ENCODE assay signal across 18 cellular contexts in genomic region chr6:107648983-107649382, GRCh38.
DNase-seq lines count a peak whose midpoint lies in the region; ATAC-seq and TF ChIP-seq lines count a peak whose summit lies in the region.
"Had no signal": no experiment of that assay in that cellular context is flagged by ENCODE, and none has a peak within 500 bp of the region (broad histone marks: within the 10 kb centered on the region; RNA-seq: fewer than 3 reads in every experiment).

No MANE protein-coding gene starts in this region.

- H3K27ac ChIP-seq in HEK293 (ENCODE audit: extremely low read depth, low read depth, low read length): no peak overlapping the region
- 0 out of 2 replicates have a peak overlapping the region, but pooled peaks have one; percentile 4 for H3K27ac ChIP-seq in SU-DHL-6 (ENCODE audit: low read depth, low read length)
- peak overlapping the region in 3 of 4 donors; percentile 60 to 80 (median 64) for H3K27ac ChIP-seq in gastrocnemius medialis
- H3K27ac ChIP-seq in left ventricle myocardium inferior (replicated peaks): no peak overlapping the region
- H3K27ac ChIP-seq: BLaER1, C4-2B had no signal

- no peak for TF ChIP-seq CTCF in HEK293 (tag by site-specific recombination; IDR thresholded peaks at IDR 0.05)
- TF ChIP-seq CTCF in SU-DHL-6 (IDR thresholded peaks at IDR 0.05; ENCODE audit: insufficient read depth, low read length, poor library complexity, severe bottlenecking): no peak
- TF ChIP-seq CTCF in gastrocnemius medialis (IDR thresholded peaks at IDR 0.05 in 4 of 5, conservative IDR thresholded peaks at IDR 0.05 in 1 of 5): no peak
- no peak for TF ChIP-seq CTCF in GM20000 (IDR thresholded peaks at IDR 0.05; ENCODE audit: extremely low read depth, missing control alignments)
- no peak for TF ChIP-seq CTCF in left ventricle myocardium inferior (IDR thresholded peaks at IDR 0.05; ENCODE audit: borderline replicate concordance)

- TF ChIP-seq POLR2A in gastrocnemius medialis (IDR thresholded peaks at IDR 0.05): no peak

- peaks cover 32% of the 10 kb centered on the region for H3F3A ChIP-seq in SU-DHL-6 (ENCODE audit: insufficient read depth)

- 0 out of 2 replicates have a peak overlapping the region, but pooled peaks have one; percentile 1 for H3K9ac ChIP-seq in SU-DHL-6 (ENCODE audit: low read length)
- H3K9ac ChIP-seq: BLaER1 had no signal

- POLR2A ChIA-PET in HEK293 (lab: Yijun Ruan, JAX): interaction anchor here (0.7 kb wide), 1 partner anchor 155 kb away, joined by 3 read pairs; no protein-coding TSS in a partner anchor
- POLR2A ChIA-PET in HEK293T (lab: Yijun Ruan, JAX): interaction anchor here (1.1 kb wide), 1 partner anchor 160 kb away, joined by 4 read pairs; no protein-coding TSS in a partner anchor

- in situ Hi-C loops in gastrocnemius medialis (cut with MboI; ENCODE audit: low sequenced_read_pairs in 4 of 4): no loop called here

- DNase-seq in HEK293T (ENCODE audit: extremely low spot score) (no peak), gastrocnemius medialis (no peak), GM20000 (ENCODE audit: low spot score) (no peak), left ventricle myocardium inferior (no peak), NCI-H748 (lab: John Stamatoyannopoulos, UW; ENCODE audit: unreplicated experiment) (no peak)
- DNase-seq: Caco-2; CD4-positive, CD25-positive, alpha-beta regulatory T cell; CD8-positive, alpha-beta T cell; DMS153; DMS79 treated with DMSO at 0.1 percent for 48 hours; GF-D8; GOT3; HCEC 1CT; HFFc6 had no signal

- no peaks in the 10 kb centered on the region for H3K9me2 ChIP-seq in SU-DHL-6 (replicated peaks; ENCODE audit: insufficient read depth, low read length)

- no peak for ATAC-seq in gastrocnemius medialis
- ATAC-seq: CD8-positive, alpha-beta T cell had no signal

- H3K79me2 ChIP-seq in SU-DHL-6 (ENCODE audit: insufficient read depth, low read length): no peaks in the 10 kb centered on the region

- no peaks in the 10 kb centered on the region for H4K20me1 ChIP-seq in SU-DHL-6 (ENCODE audit: low read depth, low read length)
- H4K20me1 ChIP-seq: BLaER1 had no signal

- H3K36me3 ChIP-seq in HEK293 (ENCODE audit: control insufficient read depth in 2 of 2, insufficient read depth in 1 of 2, low read length in 2 of 2): peaks cover 0 to 3% of the 10 kb centered on the region in 2 experiments; a peak in 1 of 3 replicates
- H3K36me3 ChIP-seq in SU-DHL-6 (ENCODE audit: low read length): no peaks in the 10 kb centered on the region
- no peaks in the 10 kb centered on the region for H3K36me3 ChIP-seq in gastrocnemius medialis
- H3K36me3 ChIP-seq in left ventricle myocardium inferior: no peaks in the 10 kb centered on the region
- H3K36me3 ChIP-seq: BLaER1 had no signal

- CTCF ChIA-PET in HEK293 (lab: Yijun Ruan, JAX) (interaction anchor here (0.7 kb wide), 1 partner anchor 348 kb away, joined by 3 read pairs; no protein-coding TSS in a partner anchor), HEK293T (lab: Yijun Ruan, JAX) (interaction anchor here (0.6 kb wide), 1 partner anchor 138 kb away, joined by 3 read pairs; no protein-coding TSS in a partner anchor)

- intact Hi-C loops in gastrocnemius medialis (cut with DNase I; ENCODE audit: low total_unique reads): no loop called here
- intact Hi-C loops in left ventricle myocardium inferior (cut with micrococcal nuclease): no loop called here

- H3K4me3 ChIP-seq in HEK293 (ENCODE audit: low read depth, low read length) (no peak overlapping the region), SU-DHL-6 (ENCODE audit: insufficient read depth, low read length, poor library complexity, severe bottlenecking) (no peak overlapping the region), gastrocnemius medialis (no peak overlapping the region), left ventricle myocardium inferior (no peak overlapping the region)
- H3K4me3 ChIP-seq: BLaER1 had no signal

- no peak overlapping the region for H3K4me2 ChIP-seq in SU-DHL-6 (ENCODE audit: low read depth, low read length, poor library complexity, severe bottlenecking)
- H3K4me2 ChIP-seq: BLaER1 had no signal

- H3K4me1 ChIP-seq in HEK293 (ENCODE audit: control insufficient read depth, insufficient read depth, low read length) (peaks cover 19% of the 10 kb centered on the region), gastrocnemius medialis (peaks cover 47 to 51% of the 10 kb centered on the region in 2 donors), left ventricle myocardium inferior (peaks cover 41% of the 10 kb centered on the region)
- H3K4me1 ChIP-seq: Caco-2 had no signal

- H3K9me3 ChIP-seq in HEK293 (ENCODE audit: control insufficient read depth, insufficient read depth, low read depth, low read length) (no peaks in the 10 kb centered on the region), SU-DHL-6 (ENCODE audit: insufficient read depth, low read length) (no peaks in the 10 kb centered on the region), gastrocnemius medialis (no peaks in the 10 kb centered on the region), left ventricle myocardium inferior (replicated peaks) (peaks cover 8% of the 10 kb centered on the region)
- H3K9me3 ChIP-seq: Caco-2 had no signal

- no peak overlapping the region for H2AFZ ChIP-seq in SU-DHL-6 (ENCODE audit: low read depth, low read length, severe bottlenecking)

- H3K27me3 ChIP-seq in SU-DHL-6 (ENCODE audit: low read length) (no peaks in the 10 kb centered on the region), gastrocnemius medialis (no peaks in the 10 kb centered on the region), left ventricle myocardium inferior (ENCODE audit: low read depth) (no peaks in the 10 kb centered on the region)
- H3K27me3 ChIP-seq: BLaER1 had no signal

TF ChIP-seq in HEK293, 187 proteins besides CTCF, POLR2A, EP300 and RAD21:
- TF ChIP-seq ZNF362 (tag by site-specific recombination; IDR thresholded peaks at IDR 0.05) (peak; percentile 71), ZNF571 (tag by site-specific recombination; IDR thresholded peaks at IDR 0.05) (no peak)

TF ChIP-seq in HEK293T, 16 proteins besides CTCF, POLR2A, EP300 and RAD21:
- TF ChIP-seq ZNF384 (IDR thresholded peaks at IDR 0.05): peak; percentile 86
- no peak for TF ChIP-seq FOXK2 (IDR thresholded peaks at IDR 0.05)

Comparison
In these comparisons a context has a peak if more than half of its experiments do, and no peak if none do; other contexts are left out.
1. H3K27ac ChIP-seq: peak in SU-DHL-6 (single experiment) and gastrocnemius medialis (3 of 4); none in HEK293 (single experiment) and left ventricle myocardium inferior (single experiment).